In the genomic region with DNA sequence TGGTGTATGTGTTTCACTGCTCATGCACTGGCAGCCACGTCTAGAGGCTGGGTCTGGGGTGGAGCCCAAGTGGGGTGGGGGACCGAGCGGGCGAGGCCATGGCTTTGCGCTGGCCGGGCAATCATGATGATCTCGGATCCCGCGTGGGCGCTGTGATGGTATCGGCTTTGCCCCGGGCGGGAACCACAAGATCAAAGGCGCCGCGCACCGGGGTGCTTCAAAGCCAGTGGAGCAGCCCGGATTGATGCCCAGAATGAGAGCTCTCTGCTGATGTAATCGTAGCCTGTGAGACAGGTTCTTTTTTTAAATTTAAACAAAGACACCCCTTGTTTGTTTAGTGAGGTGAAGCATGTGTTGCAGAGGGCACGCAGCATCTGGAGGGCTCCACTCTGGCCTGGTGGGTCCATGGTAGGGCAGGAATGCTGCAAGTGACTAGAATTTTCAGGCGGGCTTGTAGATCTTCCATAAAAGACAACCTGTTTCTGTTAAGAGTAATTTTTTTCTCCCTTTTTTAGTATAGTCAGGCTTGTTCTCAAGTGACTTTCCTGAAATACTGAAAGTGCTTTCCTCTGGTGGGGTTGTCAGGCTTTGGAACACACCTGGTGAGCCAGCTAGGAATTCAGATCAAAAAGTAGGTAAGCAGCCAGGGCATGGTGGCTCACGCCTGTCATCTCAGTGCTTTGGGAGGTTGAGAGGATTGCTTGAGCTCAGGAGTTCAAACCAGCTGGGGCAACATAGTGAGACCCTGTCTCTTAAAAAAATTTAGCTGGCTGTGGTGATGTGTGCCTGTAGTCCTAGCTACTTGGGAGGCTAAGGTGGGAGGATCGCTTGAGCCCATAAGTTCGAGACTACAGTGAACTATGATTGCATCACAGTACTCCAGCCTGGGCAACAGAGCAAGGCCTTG, we compare ENCODE assay signal across 8 cellular contexts. TPM values are rescaled to one million over a fixed set of nuclear protein-coding genes. Genes with fewer than 3 reads are reported as not detected.
DNase-seq lines count a peak whose midpoint lies in the region; ATAC-seq and TF ChIP-seq lines count a peak whose summit lies in the region.

No MANE protein-coding gene starts in this region.

- CTCF ChIA-PET in CD8-positive, alpha-beta memory T cell (lab: Charles Lee), result no interaction called here

- no peak for TF ChIP-seq CTCF in GM13976 (IDR thresholded peaks at IDR 0.05; ENCODE audit: borderline replicate concordance, control extremely low read depth, extremely low read depth, insufficient read depth, missing control alignments)

- H3K36me3 ChIP-seq in CD8-positive, alpha-beta memory T cell (ENCODE audit: insufficient read depth, low read length), result no peaks in the 10 kb centered on the region

- intact Hi-C loops in posterior cingulate gyrus (cut with DNase I), result no loop called here

- H3K4me1 Mint-ChIP-seq in CD8-positive, alpha-beta memory T cell, result no peaks in the 10 kb centered on the region

- peaks cover 9 to 54% of the 10 kb centered on the region in 2 donors for H3K27me3 Mint-ChIP-seq in CD8-positive, alpha-beta memory T cell

- H3K9me3 ChIP-seq in CD8-positive, alpha-beta memory T cell (ENCODE audit: low read length), result no peaks in the 10 kb centered on the region

- ATAC-seq in esophagus mucosa (peak; percentile 78), HG02852 (IDR thresholded peaks at IDR 0.05; ENCODE audit: unreplicated experiment) (no peak)

- peak; percentile 49 for DNase-seq in DMS153 treated with DMSO at 0.1 percent for 48 hours (lab: John Stamatoyannopoulos, UW; ENCODE audit: unreplicated experiment)
- DNase-seq in NCI-H2171 treated with DMSO at 0.1 percent for 48 hours (lab: John Stamatoyannopoulos, UW), result peak; percentile 94
- DNase-seq in posterior cingulate gyrus, result peak in 8 of 10 donors; percentile 18 to 90 (median 56)
- DNase-seq in CD8-positive, alpha-beta memory T cell, result no peak
- DNase-seq in activated CD8-positive, alpha-beta memory T cell treated with anti-CD3 and anti-CD28 coated beads, Interleukin-2, amount 50 U/mL, for 4 hours, result no peak
- DNase-seq in GM13976 (ENCODE audit: low spot score), result no peak

- no peaks in the 10 kb centered on the region for H3K27me3 ChIP-seq in CD8-positive, alpha-beta memory T cell (ENCODE audit: insufficient read depth, low read length, poor library complexity, severe bottlenecking)

- H3K9me3 Mint-ChIP-seq in CD8-positive, alpha-beta memory T cell, result no peaks in the 10 kb centered on the region

- peak overlapping the region in 1 of 8 donors; percentile 36 for H3K27ac Mint-ChIP-seq in CD8-positive, alpha-beta memory T cell

- H3K4me3 Mint-ChIP-seq in CD8-positive, alpha-beta memory T cell, result no peak overlapping the region

- in situ Hi-C loops in GM13976 (cut with MboI; ENCODE audit: low sequenced_read_pairs, unreplicated experiment), result no loop called here

- POLR2A ChIA-PET in CD8-positive, alpha-beta memory T cell (lab: Charles Lee), result no interaction called here

- H3K4me1 ChIP-seq in CD8-positive, alpha-beta memory T cell (ENCODE audit: insufficient read depth, low read length), result no peaks in the 10 kb centered on the region

- peaks cover 0 to 5% (median 0%) of the 10 kb centered on the region in 3 donors for H3K36me3 Mint-ChIP-seq in CD8-positive, alpha-beta memory T cell

- H3K4me3 ChIP-seq in CD8-positive, alpha-beta memory T cell (ENCODE audit: low read length), result no peak overlapping the region

- H3K27ac ChIP-seq in CD8-positive, alpha-beta memory T cell (ENCODE audit: low read depth, low read length), result no peak overlapping the region

RNA-seq across cellular contexts. Expression of gene ZNRF3, which starts 40.7 kb away (rescaled TPM):
- 6.4 TPM for total RNA-seq in esophagus mucosa
- 1 to 10 TPM; 1.0 to 1.2 TPM for total RNA-seq in CD8-positive, alpha-beta memory T cell
- polyA plus RNA-seq in CD8-positive, alpha-beta memory T cell, result 0.35 TPM

Comparison
In these comparisons a context has a peak if more than half of its experiments do, and no peak if none do; other contexts are left out.
1. DNase-seq: peak in DMS153 treated with DMSO at 0.1 percent for 48 hours (single experiment), NCI-H2171 treated with DMSO at 0.1 percent for 48 hours (single experiment) and posterior cingulate gyrus (8 of 10); none in CD8-positive, alpha-beta memory T cell (0 of 5), activated CD8-positive, alpha-beta memory T cell treated with anti-CD3 and anti-CD28 coated beads, Interleukin-2, amount 50 U/mL, for 4 hours (single experiment) and GM13976 (single experiment).